19 cellular contexts compared by ENCODE assay signal in the genomic region with DNA sequence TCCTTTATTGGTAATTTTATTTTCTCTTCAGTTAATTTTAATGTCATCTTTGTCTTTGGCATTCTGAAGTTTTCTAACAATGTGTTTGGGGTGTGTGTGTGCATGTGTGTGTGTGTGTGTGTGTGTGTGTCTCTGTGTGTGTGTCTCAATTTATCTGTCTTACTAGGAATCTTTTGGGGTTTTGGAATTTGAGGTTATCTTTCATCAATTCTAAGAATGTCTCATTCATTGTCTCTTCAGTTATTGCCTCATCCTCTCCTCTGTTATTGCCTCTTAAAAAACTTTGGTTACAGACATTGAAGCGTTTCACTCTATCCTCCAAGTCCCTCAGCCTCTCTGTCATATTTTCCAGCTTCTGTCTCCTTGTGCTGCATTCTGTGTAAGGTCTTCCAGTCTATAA.
"Had no signal": no experiment of that assay in that cellular context is flagged by ENCODE, and none has a peak within 500 bp of the region (broad histone marks: within the 10 kb centered on the region; RNA-seq: fewer than 3 reads in every experiment).

No MANE protein-coding gene starts in this region.

- H3K27me3 Mint-ChIP-seq: activated naive CD8-positive, alpha-beta T cell treated with anti-CD3 and anti-CD28 coated beads for 36 hours; type B pancreatic cell had no signal

- H3K27me3 ChIP-seq: cardiac muscle cell, esophagus muscularis mucosa, neutrophil, pancreas, spleen, testis had no signal

- H3K4me3 Mint-ChIP-seq: activated naive CD8-positive, alpha-beta T cell treated with anti-CD3 and anti-CD28 coated beads for 36 hours; natural killer cell; stimulated activated memory B cell treated with anti-CD40 and anti-IgM and Interleukin-4, amounts not matched to agents 10 μg/mL and 1 μg/mL and 100 μg/mL, for 72 hours; T-cell; type B pancreatic cell had no signal

- H3K27ac ChIP-seq: cardiac muscle cell, esophagus muscularis mucosa, neutrophil, pancreas, spleen, testis, WERI-Rb-1 had no signal

- H3K9me3 ChIP-seq: testis had no signal

- H3K36me3 ChIP-seq: cardiac muscle cell, esophagus muscularis mucosa, neutrophil, pancreas, spleen, WERI-Rb-1 had no signal

- H3K27ac Mint-ChIP-seq: activated naive CD8-positive, alpha-beta T cell treated with anti-CD3 and anti-CD28 coated beads for 36 hours; natural killer cell; stimulated activated memory B cell treated with anti-CD40 and anti-IgM and Interleukin-4, amounts not matched to agents 10 μg/mL and 1 μg/mL and 100 μg/mL, for 72 hours; T-cell; type B pancreatic cell had no signal

- H3K4me3 ChIP-seq: cardiac muscle cell, esophagus muscularis mucosa, lung, pancreas, spleen, testis had no signal

- H3K4me1 ChIP-seq: esophagus muscularis mucosa, spleen, testis had no signal

- ATAC-seq: natural killer cell; pancreas; sciatic nerve; stimulated activated memory B cell treated with anti-CD40 and anti-IgM and Interleukin-4, amounts not matched to agents 10 μg/mL and 1 μg/mL and 100 μg/mL, for 72 hours; T-cell had no signal

- H3K4me1 Mint-ChIP-seq: activated naive CD8-positive, alpha-beta T cell treated with anti-CD3 and anti-CD28 coated beads for 36 hours; natural killer cell; stimulated activated memory B cell treated with anti-CD40 and anti-IgM and Interleukin-4, amounts not matched to agents 10 μg/mL and 1 μg/mL and 100 μg/mL, for 72 hours; T-cell had no signal

- DNase-seq: activated CD4-positive, alpha-beta T cell treated with anti-CD3 and anti-CD28 coated beads, Interleukin-2, amount 50 U/mL, for 4 hours; activated naive CD8-positive, alpha-beta T cell treated with anti-CD3 and anti-CD28 coated beads for 36 hours; amniotic stem cell; dermis blood vessel endothelial cell; effector memory CD4-positive, alpha-beta T cell; natural killer cell; pancreas; spleen; stimulated activated CD4-positive, alpha-beta T cell treated with anti-CD3 and anti-CD28 coated beads, Interleukin-4, amount 100 ng/mL, for 4 hours; T-cell; testis; WERI-Rb-1 had no signal
